Comparison of ENCODE assay signal across 1 cellular context in the genomic region with DNA sequence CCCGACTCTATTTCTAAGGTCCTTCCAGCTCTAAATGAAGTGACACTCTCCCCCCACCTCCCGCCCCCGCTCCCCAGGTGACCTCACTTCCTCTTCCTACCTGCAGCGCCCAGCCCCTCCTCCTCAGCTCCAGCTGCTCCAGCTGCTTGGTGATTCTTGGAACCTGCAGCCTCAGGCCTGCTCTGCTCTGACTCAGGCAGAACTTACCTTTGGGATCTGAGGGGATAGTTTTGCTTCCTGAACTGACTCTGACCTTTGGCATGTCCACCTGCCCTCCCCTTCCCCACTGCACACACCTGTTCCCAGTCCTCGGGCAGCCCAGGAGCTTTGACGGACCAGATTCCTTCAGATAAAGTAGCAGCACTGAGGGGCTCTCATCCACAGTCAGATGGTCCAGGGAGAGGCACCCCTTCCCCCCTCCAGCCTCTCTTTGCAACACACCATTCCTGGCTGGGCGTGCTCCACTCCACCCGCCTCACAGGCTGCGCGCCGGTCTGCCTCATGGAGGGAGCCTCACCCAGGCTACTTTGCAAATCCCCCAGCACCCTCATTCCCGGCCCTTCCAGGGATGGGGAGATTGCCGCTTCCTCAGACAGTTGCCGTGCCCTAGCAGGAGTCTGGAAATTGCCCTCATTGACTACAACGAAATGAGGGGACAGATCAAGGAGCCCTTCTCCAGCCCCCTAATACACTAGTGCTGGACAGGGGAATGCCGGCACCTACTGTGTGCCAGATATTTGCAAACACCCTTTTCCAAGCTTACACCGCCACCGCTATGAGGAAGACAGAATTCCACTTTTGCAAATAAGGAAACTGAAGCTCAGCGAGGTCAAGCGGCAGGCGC.
TF ChIP-seq lines count a peak whose summit lies in the region.

No MANE protein-coding gene starts in this region.

TF ChIP-seq in HepG2, 621 proteins besides CTCF, POLR2A, EP300 and RAD21 (continues in another document):
- TF ChIP-seq ZFP91 (CRISPR knock-in tag; IDR thresholded peaks at IDR 0.05; ENCODE audit: borderline replicate concordance) (peak; percentile 38; the same call in 1 of the 2 replicates), KAT8 (CRISPR knock-in tag; IDR thresholded peaks at IDR 0.05) (no peak), ZNF556 (CRISPR knock-in tag; IDR thresholded peaks at IDR 0.05; ENCODE audit: borderline replicate concordance) (no peak), ATF7 (IDR thresholded peaks at IDR 0.05) (no peak), ATF7 (CRISPR knock-in tag; IDR thresholded peaks at IDR 0.05) (0 out of 2 replicates have a peak, but pooled peaks have one; percentile 10), MLLT10 (CRISPR knock-in tag; IDR thresholded peaks at IDR 0.05) (no peak), HINFP (CRISPR knock-in tag; IDR thresholded peaks at IDR 0.05; ENCODE audit: low read depth) (0 out of 2 replicates have a peak, but pooled peaks have one; percentile 32), BATF2 (CRISPR knock-in tag; IDR thresholded peaks at IDR 0.05) (peak; percentile 69; the same call in 1 of the 2 replicates), MXD4 (CRISPR knock-in tag; IDR thresholded peaks at IDR 0.05) (0 out of 2 replicates have a peak, but pooled peaks have one; percentile 7), GLMP (CRISPR knock-in tag; IDR thresholded peaks at IDR 0.05; ENCODE audit: borderline replicate concordance) (no peak), ZNF609 (CRISPR knock-in tag; IDR thresholded peaks at IDR 0.05; ENCODE audit: borderline replicate concordance) (peak; percentile 5; the same call in 1 of the 2 replicates), SMAD3 (CRISPR knock-in tag; IDR thresholded peaks at IDR 0.05) (no peak), SOX6 (IDR thresholded peaks at IDR 0.05) (no peak), SOX6 (CRISPR knock-in tag; IDR thresholded peaks at IDR 0.05) (peak; percentile 46), NONO (IDR thresholded peaks at IDR 0.05) (no peak), NONO (CRISPR knock-in tag; conservative IDR thresholded peaks at IDR 0.05) (peak; percentile 72; the same call in 1 of the 2 replicates), ZNF331 (CRISPR knock-in tag; IDR thresholded peaks at IDR 0.05) (peak; percentile 7), MED13 (CRISPR knock-in tag; IDR thresholded peaks at IDR 0.05) (no peak), GLI4 (CRISPR knock-in tag; IDR thresholded peaks at IDR 0.05; ENCODE audit: borderline replicate concordance) (no peak), ZFP37 (CRISPR knock-in tag; IDR thresholded peaks at IDR 0.05; ENCODE audit: borderline replicate concordance) (0 out of 2 replicates have a peak, but pooled peaks have one; percentile 32), HDAC1 (CRISPR knock-in tag; IDR thresholded peaks at IDR 0.05) (peak; percentile 68), ZNF605 (CRISPR knock-in tag; IDR thresholded peaks at IDR 0.05) (peak; percentile 45; the same call in 1 of the 2 replicates), YY1 (IDR thresholded peaks at IDR 0.05; ENCODE audit: insufficient read depth, insufficient replicate concordance, low read depth, low read length) (no peak), SRF (IDR thresholded peaks at IDR 0.05; ENCODE audit: low read depth, low read length) (no peak), NFIB (CRISPR knock-in tag; IDR thresholded peaks at IDR 0.05; ENCODE audit: borderline replicate concordance) (no peak), ZNF350 (CRISPR knock-in tag; IDR thresholded peaks at IDR 0.05; ENCODE audit: borderline replicate concordance, low read depth) (peak; percentile 42; the same call in 1 of the 2 replicates), ZZZ3 (CRISPR knock-in tag; IDR thresholded peaks at IDR 0.05; ENCODE audit: borderline replicate concordance) (0 out of 2 replicates have a peak, but pooled peaks have one; percentile 23), NRL (CRISPR knock-in tag; IDR thresholded peaks at IDR 0.05; ENCODE audit: borderline replicate concordance) (0 out of 2 replicates have a peak, but pooled peaks have one; percentile 15), DNMT1 (CRISPR knock-in tag; IDR thresholded peaks at IDR 0.05) (0 out of 2 replicates have a peak, but pooled peaks have one; percentile 4), FLYWCH1 (CRISPR knock-in tag; IDR thresholded peaks at IDR 0.05) (no peak), ZNF569 (CRISPR knock-in tag; IDR thresholded peaks at IDR 0.05; ENCODE audit: borderline replicate concordance) (no peak), ESRRA (CRISPR knock-in tag; IDR thresholded peaks at IDR 0.05; ENCODE audit: low read depth) (0 out of 2 replicates have a peak, but pooled peaks have one; percentile 23), SKI (IDR thresholded peaks at IDR 0.05; ENCODE audit: partially characterized antibody) (no peak), HNF4G (IDR thresholded peaks at IDR 0.05; ENCODE audit: borderline replicate concordance, low read depth, low read length) (0 out of 2 replicates have a peak, but pooled peaks have one; percentile 20), HNF4G (CRISPR knock-in tag; IDR thresholded peaks at IDR 0.05; ENCODE audit: borderline replicate concordance, low read depth) (no peak), ZSCAN12 (CRISPR knock-in tag; IDR thresholded peaks at IDR 0.05) (no peak), ZNF383 (CRISPR knock-in tag; IDR thresholded peaks at IDR 0.05; ENCODE audit: borderline replicate concordance) (0 out of 2 replicates have a peak, but pooled peaks have one; percentile 34), CREM (IDR thresholded peaks at IDR 0.05) (peak; percentile 67; the same call in 1 of the 2 replicates), CREM (CRISPR knock-in tag; IDR thresholded peaks at IDR 0.05) (no peak), ZKSCAN1 (IDR thresholded peaks at IDR 0.05; ENCODE audit: low read length) (peak; percentile 67; the same call in 1 of the 2 replicates), ERF (CRISPR knock-in tag; IDR thresholded peaks at IDR 0.05) (no peak)
- TF ChIP-seq, protein P1, sequence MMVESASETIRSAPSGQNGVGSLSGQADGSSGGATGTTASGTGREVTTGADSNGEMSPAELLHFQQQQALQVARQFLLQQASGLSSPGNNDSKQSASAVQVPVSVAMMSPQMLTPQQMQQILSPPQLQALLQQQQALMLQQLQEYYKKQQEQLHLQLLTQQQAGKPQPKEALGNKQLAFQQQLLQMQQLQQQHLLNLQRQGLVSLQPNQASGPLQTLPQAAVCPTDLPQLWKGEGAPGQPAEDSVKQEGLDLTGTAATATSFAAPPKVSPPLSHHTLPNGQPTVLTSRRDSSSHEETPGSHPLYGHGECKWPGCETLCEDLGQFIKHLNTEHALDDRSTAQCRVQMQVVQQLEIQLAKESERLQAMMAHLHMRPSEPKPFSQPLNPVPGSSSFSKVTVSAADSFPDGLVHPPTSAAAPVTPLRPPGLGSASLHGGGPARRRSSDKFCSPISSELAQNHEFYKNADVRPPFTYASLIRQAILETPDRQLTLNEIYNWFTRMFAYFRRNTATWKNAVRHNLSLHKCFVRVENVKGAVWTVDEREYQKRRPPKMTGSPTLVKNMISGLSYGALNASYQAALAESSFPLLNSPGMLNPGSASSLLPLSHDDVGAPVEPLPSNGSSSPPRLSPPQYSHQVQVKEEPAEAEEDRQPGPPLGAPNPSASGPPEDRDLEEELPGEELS (CRISPR knock-in tag; IDR thresholded peaks at IDR 0.05), result 0 out of 2 replicates have a peak, but pooled peaks have one; percentile 20
- TF ChIP-seq, protein P2, sequence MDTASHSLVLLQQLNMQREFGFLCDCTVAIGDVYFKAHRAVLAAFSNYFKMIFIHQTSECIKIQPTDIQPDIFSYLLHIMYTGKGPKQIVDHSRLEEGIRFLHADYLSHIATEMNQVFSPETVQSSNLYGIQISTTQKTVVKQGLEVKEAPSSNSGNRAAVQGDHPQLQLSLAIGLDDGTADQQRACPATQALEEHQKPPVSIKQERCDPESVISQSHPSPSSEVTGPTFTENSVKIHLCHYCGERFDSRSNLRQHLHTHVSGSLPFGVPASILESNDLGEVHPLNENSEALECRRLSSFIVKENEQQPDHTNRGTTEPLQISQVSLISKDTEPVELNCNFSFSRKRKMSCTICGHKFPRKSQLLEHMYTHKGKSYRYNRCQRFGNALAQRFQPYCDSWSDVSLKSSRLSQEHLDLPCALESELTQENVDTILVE (CRISPR knock-in tag; IDR thresholded peaks at IDR 0.05), result no peak
- TF ChIP-seq, protein P3, sequence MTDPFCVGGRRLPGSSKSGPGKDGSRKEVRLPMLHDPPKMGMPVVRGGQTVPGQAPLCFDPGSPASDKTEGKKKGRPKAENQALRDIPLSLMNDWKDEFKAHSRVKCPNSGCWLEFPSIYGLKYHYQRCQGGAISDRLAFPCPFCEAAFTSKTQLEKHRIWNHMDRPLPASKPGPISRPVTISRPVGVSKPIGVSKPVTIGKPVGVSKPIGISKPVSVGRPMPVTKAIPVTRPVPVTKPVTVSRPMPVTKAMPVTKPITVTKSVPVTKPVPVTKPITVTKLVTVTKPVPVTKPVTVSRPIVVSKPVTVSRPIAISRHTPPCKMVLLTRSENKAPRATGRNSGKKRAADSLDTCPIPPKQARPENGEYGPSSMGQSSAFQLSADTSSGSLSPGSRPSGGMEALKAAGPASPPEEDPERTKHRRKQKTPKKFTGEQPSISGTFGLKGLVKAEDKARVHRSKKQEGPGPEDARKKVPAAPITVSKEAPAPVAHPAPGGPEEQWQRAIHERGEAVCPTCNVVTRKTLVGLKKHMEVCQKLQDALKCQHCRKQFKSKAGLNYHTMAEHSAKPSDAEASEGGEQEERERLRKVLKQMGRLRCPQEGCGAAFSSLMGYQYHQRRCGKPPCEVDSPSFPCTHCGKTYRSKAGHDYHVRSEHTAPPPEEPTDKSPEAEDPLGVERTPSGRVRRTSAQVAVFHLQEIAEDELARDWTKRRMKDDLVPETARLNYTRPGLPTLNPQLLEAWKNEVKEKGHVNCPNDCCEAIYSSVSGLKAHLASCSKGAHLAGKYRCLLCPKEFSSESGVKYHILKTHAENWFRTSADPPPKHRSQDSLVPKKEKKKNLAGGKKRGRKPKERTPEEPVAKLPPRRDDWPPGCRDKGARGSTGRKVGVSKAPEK (CRISPR knock-in tag; IDR thresholded peaks at IDR 0.05; ENCODE audit: borderline replicate concordance), result 0 out of 2 replicates have a peak, but pooled peaks have one; percentile 81
